In the genomic region with DNA sequence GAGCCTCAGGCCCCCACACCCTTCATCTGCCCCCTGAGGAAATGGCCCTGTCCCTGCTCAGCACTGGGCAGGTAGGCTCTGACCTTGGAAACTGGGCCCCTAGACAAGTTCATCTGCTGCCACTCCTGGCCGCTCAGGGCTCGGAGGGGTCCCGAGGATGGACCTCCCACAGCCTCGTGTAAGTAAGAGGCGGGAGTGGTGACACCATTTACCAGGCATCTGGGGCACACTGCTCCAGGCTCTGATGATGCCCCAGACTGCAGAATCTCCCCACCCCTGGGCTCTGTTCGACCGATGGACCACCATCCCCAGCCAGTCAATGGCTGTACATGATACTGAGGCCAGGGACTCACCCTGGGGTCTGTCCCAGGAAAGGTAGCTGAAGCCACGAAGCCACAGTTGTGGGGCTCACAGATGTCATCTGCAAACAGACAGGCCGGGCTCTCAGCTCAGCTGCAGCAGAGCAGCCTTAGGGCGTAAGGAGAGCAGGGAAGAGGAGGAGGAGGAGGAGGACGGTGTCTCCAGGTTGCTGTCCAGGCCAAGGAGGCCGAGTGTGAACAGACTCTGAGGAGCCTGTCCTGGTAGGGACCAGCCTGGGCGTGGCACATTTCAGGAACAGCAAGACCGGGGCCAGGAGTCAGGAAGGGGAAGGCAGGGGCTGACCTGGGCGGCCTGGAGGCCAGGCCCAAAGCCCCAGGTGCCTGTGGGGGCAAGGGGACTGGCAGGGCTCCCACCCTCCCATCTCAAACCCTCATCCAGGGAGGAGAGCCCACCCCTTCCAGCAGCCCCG, we compare ENCODE assay signal across 26 cellular contexts.
"Had no signal": no experiment of that assay in that cellular context is flagged by ENCODE, and none has a peak within 500 bp of the region (broad histone marks: within the 10 kb centered on the region; RNA-seq: fewer than 3 reads in every experiment).

No MANE protein-coding gene starts in this region.

- H3K36me3 ChIP-seq: adrenal gland, colonic mucosa, esophagus squamous epithelium, heart right ventricle, left ventricle myocardium inferior, right atrium auricular region, uterus had no signal

- H3K9me3 Mint-ChIP-seq: activated CD4-positive, alpha-beta memory T cell treated with anti-CD3 and anti-CD28 coated beads, Interleukin-2, amount 10 ng/mL, durations not matched to agents 7 days and 5 days; activated CD4-positive, alpha-beta T cell treated with anti-CD3 and anti-CD28 coated beads, Interleukin-2, amount 10 ng/mL, durations not matched to agents 7 days and 5 days; activated naive CD8-positive, alpha-beta T cell treated with anti-CD3 and anti-CD28 coated beads for 36 hours; activated T-cell treated with anti-CD3 and anti-CD28 coated beads, Interleukin-2, amount 50 U/mL, for 4 hours; activated T-helper 17 cell treated with anti-CD3 and anti-CD28 coated beads, Interleukin-2, amount 50 U/mL, for 72 hours; nephron; type B pancreatic cell had no signal

- H3K27me3 ChIP-seq: body of pancreas, colonic mucosa, right atrium auricular region, uterus had no signal

- H3K9me3 ChIP-seq: adrenal gland, body of pancreas, colonic mucosa, esophagus squamous epithelium, heart right ventricle, left ventricle myocardium inferior, right atrium auricular region, uterus had no signal

- ATAC-seq: activated T-cell treated with anti-CD3 and anti-CD28 coated beads, Interleukin-2, amount 50 U/mL, for 4 hours; activated T-helper 17 cell treated with anti-CD3 and anti-CD28 coated beads, Interleukin-2, amount 50 U/mL, for 72 hours; body of pancreas; heart right ventricle; stimulated activated naive CD8-positive, alpha-beta T cell treated with anti-CD3 and anti-CD28 coated beads, Interleukin-15, Interleukin-2, amounts not matched to agents 100 U/mL and 50 U/mL, for 24 hours; T-helper 17 cell had no signal

- H3K4me1 Mint-ChIP-seq: activated CD4-positive, alpha-beta memory T cell treated with anti-CD3 and anti-CD28 coated beads, Interleukin-2, amount 10 ng/mL, durations not matched to agents 7 days and 5 days; activated CD4-positive, alpha-beta T cell treated with anti-CD3 and anti-CD28 coated beads, Interleukin-2, amount 10 ng/mL, durations not matched to agents 7 days and 5 days; activated naive CD8-positive, alpha-beta T cell treated with anti-CD3 and anti-CD28 coated beads for 36 hours; activated T-helper 17 cell treated with anti-CD3 and anti-CD28 coated beads, Interleukin-2, amount 50 U/mL, for 72 hours; nephron had no signal

- H3K4me1 ChIP-seq: adrenal gland, body of pancreas, colonic mucosa, esophagus squamous epithelium, heart right ventricle, left ventricle myocardium inferior, parathyroid adenoma, right atrium auricular region, uterus had no signal

- H3K27ac ChIP-seq: adrenal gland, body of pancreas, colonic mucosa, epithelial cell of prostate, esophagus squamous epithelium, heart right ventricle, left ventricle myocardium inferior, parathyroid adenoma, right atrium auricular region, uterus had no signal

- H3K27ac Mint-ChIP-seq: activated CD4-positive, alpha-beta memory T cell treated with anti-CD3 and anti-CD28 coated beads, Interleukin-2, amount 10 ng/mL, durations not matched to agents 7 days and 5 days; activated CD4-positive, alpha-beta T cell treated with anti-CD3 and anti-CD28 coated beads, Interleukin-2, amount 10 ng/mL, durations not matched to agents 7 days and 5 days; activated naive CD8-positive, alpha-beta T cell treated with anti-CD3 and anti-CD28 coated beads for 36 hours; activated T-helper 17 cell treated with anti-CD3 and anti-CD28 coated beads, Interleukin-2, amount 50 U/mL, for 72 hours; nephron; T-helper 17 cell; type B pancreatic cell had no signal

- H3K4me3 Mint-ChIP-seq: activated CD4-positive, alpha-beta memory T cell treated with anti-CD3 and anti-CD28 coated beads, Interleukin-2, amount 10 ng/mL, durations not matched to agents 7 days and 5 days; activated CD4-positive, alpha-beta T cell treated with anti-CD3 and anti-CD28 coated beads, Interleukin-2, amount 10 ng/mL, durations not matched to agents 7 days and 5 days; activated naive CD8-positive, alpha-beta T cell treated with anti-CD3 and anti-CD28 coated beads for 36 hours; activated T-cell treated with anti-CD3 and anti-CD28 coated beads, Interleukin-2, amount 50 U/mL, for 4 hours; activated T-helper 17 cell treated with anti-CD3 and anti-CD28 coated beads, Interleukin-2, amount 50 U/mL, for 72 hours; nephron; T-helper 17 cell; type B pancreatic cell had no signal

- H3K4me3 ChIP-seq: adrenal gland, body of pancreas, colonic mucosa, esophagus squamous epithelium, heart right ventricle, left ventricle myocardium inferior, right atrium auricular region, uterus had no signal

- DNase-seq: activated CD4-positive, alpha-beta memory T cell treated with anti-CD3 and anti-CD28 coated beads, Interleukin-2, amount 10 ng/mL, durations not matched to agents 7 days and 5 days; activated CD4-positive, alpha-beta T cell treated with anti-CD3 and anti-CD28 coated beads, Interleukin-2, amount 10 ng/mL, durations not matched to agents 7 days and 5 days; activated CD4-positive, CD25-positive, alpha-beta regulatory T cell treated with anti-CD3 and anti-CD28 coated beads, Interleukin-2, amount 50 U/mL, for 72 hours; activated naive CD4-positive, alpha-beta T cell; activated naive CD8-positive, alpha-beta T cell treated with anti-CD3 and anti-CD28 coated beads for 36 hours; activated T-cell treated with anti-CD3 and anti-CD28 coated beads, Interleukin-2, amount 50 U/mL, for 4 hours; adrenal gland; body of pancreas; colonic mucosa; effector CD8-positive, alpha-beta T cell; esophagus squamous epithelium; foreskin melanocyte; heart right ventricle; left ventricle myocardium inferior; nucleus accumbens; stimulated activated CD4-positive, alpha-beta T cell treated with anti-CD3 and anti-CD28 coated beads, Interleukin-12 subunit alpha, Interleukin-12 subunit beta, amount 100 ng/mL, for 4 hours; stimulated activated CD4-positive, alpha-beta T cell treated with anti-CD3 and anti-CD28 coated beads, Interleukin-4, amount 100 ng/mL, for 1 hour; stimulated activated naive CD8-positive, alpha-beta T cell treated with anti-CD3 and anti-CD28 coated beads, Interleukin-15, Interleukin-2, amounts not matched to agents 100 U/mL and 50 U/mL, for 24 hours; T-helper 17 cell; uterus had no signal

- H3K36me3 Mint-ChIP-seq: activated naive CD8-positive, alpha-beta T cell treated with anti-CD3 and anti-CD28 coated beads for 36 hours; type B pancreatic cell had no signal

- H3K27me3 Mint-ChIP-seq: activated CD4-positive, alpha-beta memory T cell treated with anti-CD3 and anti-CD28 coated beads, Interleukin-2, amount 10 ng/mL, durations not matched to agents 7 days and 5 days; activated CD4-positive, alpha-beta T cell treated with anti-CD3 and anti-CD28 coated beads, Interleukin-2, amount 10 ng/mL, durations not matched to agents 7 days and 5 days; activated naive CD8-positive, alpha-beta T cell treated with anti-CD3 and anti-CD28 coated beads for 36 hours had no signal
